Comparison of ENCODE assay signal across 10 cellular contexts in the genomic region with DNA sequence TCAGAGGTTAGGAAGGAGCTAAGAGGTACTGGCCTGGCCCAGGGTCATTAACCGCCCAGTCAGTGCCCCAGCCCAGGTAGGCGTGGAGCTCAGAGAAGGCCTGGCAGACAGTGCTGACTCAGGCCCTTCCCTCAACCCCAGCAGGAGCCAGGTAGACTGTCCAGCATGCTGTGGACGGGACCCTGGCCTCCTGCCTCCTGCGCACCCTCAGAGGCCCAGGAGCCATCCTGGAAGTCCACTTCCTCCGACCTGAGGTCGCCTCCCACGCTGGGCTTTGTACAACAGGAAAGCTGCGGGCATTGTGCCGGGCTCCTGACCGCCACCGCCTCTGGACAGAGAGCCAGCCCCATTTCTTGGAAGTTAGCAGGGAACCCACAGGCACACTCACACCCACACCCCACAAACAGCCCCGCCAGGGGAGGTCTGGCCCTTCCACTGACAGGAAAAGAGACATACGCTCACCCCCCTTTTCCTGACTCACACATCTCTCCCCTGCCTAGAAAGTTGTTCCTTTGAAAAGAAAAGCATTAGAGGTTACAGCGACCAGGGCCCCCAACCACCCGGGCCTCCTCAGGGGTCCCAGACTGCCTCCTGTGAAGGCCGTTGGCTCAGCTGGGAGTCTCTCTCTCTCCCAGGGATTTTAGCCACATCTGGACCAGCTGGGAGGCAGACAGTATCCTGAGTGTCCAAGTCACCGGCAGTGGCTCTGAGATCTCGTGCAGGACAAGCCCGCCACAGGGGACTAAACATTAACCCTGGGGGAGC. TPM values are rescaled to one million over a fixed set of nuclear protein-coding genes. Genes with fewer than 3 reads are reported as not detected.
DNase-seq lines count a peak whose midpoint lies in the region; ATAC-seq, FAIRE-seq and TF ChIP-seq lines count a peak whose summit lies in the region.
"Had no signal": no experiment of that assay in that cellular context is flagged by ENCODE, and none has a peak within 500 bp of the region (broad histone marks: within the 10 kb centered on the region; RNA-seq: fewer than 3 reads in every experiment).

No MANE protein-coding gene starts in this region.

- ATAC-seq in RWPE2 (ENCODE audit: low read depth) (no peak), HG03039 (IDR thresholded peaks at IDR 0.05; ENCODE audit: unreplicated experiment) (no peak), GM21576 (IDR thresholded peaks at IDR 0.05; ENCODE audit: unreplicated experiment) (no peak)

- CTCF ChIA-PET in endothelial cell of umbilical vein (lab: Charles Lee) = interaction anchor here (1.1 to 2.6 kb wide), 3 partner anchors 10 to 39 kb away, joined by 3 to 43 read pairs (median 3); no protein-coding TSS in a partner anchor

- H3K9me3 ChIP-seq in BE2C = no peaks in the 10 kb centered on the region
- no peaks in the 10 kb centered on the region for H3K9me3 ChIP-seq in RWPE2 (ENCODE audit: severe bottlenecking)
- H3K9me3 ChIP-seq in endothelial cell of umbilical vein (replicated peaks; ENCODE audit: control insufficient read depth, insufficient read depth, low read length) = no peaks in the 10 kb centered on the region
- H3K9me3 ChIP-seq in neural progenitor cell (ENCODE audit: low read depth) = no peaks in the 10 kb centered on the region

- peaks cover 55% of the 10 kb centered on the region for H3K4me1 ChIP-seq in BE2C
- no peaks in the 10 kb centered on the region for H3K4me1 ChIP-seq in RWPE2 (ENCODE audit: insufficient read depth, poor library complexity, severe bottlenecking)
- H3K4me1 ChIP-seq in endothelial cell of umbilical vein (ENCODE audit: control insufficient read depth, extremely low read depth, insufficient read depth, low read length) = peaks cover 13% of the 10 kb centered on the region
- peaks cover 13% of the 10 kb centered on the region for H3K4me1 ChIP-seq in neural progenitor cell

- POLR2A ChIA-PET in endothelial cell of umbilical vein (lab: Charles Lee) = no interaction called here

- H3K36me3 Mint-ChIP-seq in neural progenitor cell = peaks cover 7% of the 10 kb centered on the region

- TF ChIP-seq CTCF in BE2C (IDR thresholded peaks at IDR 0.05; ENCODE audit: low read depth, low read length) (no peak), RWPE2 (IDR thresholded peaks at IDR 0.05; ENCODE audit: poor library complexity, severe bottlenecking) (no peak), endothelial cell of umbilical vein (IDR thresholded peaks at IDR 0.05; ENCODE audit: extremely low read depth in 1 of 2, insufficient read depth in 1 of 2, low read depth in 1 of 2, low read length in 2 of 2) (no peak), neural progenitor cell (IDR thresholded peaks at IDR 0.05) (no peak)

- H3K4me2 ChIP-seq in endothelial cell of umbilical vein (ENCODE audit: insufficient read depth, low read length) = peak overlapping the region; percentile 21
- H3K4me2 ChIP-seq in neural progenitor cell = no peak overlapping the region

- H3K4me3 ChIP-seq in BE2C (ENCODE audit: low read depth, low read length) = peak overlapping the region; percentile 38
- no peak overlapping the region for H3K4me3 ChIP-seq in RWPE2 (ENCODE audit: severe bottlenecking)
- no peak overlapping the region for H3K4me3 ChIP-seq in endothelial cell of umbilical vein (replicated peaks in 1 of 3; ENCODE audit: insufficient read depth in 1 of 3, low read depth in 1 of 3, low read length in 3 of 3)
- no peak overlapping the region for H3K4me3 ChIP-seq in neural progenitor cell

- DNase-seq in BE2C (peak; percentile 8), RWPE2 (ENCODE audit: low spot score) (peak; percentile 52), endothelial cell of umbilical vein (ENCODE audit: low read depth, low spot score) (peak; percentile 45), neural progenitor cell (ENCODE audit: low spot score) (no peak), SHP77 treated with DMSO at 0.1 percent for 48 hours (lab: John Stamatoyannopoulos, UW) (no peak), T-helper 9 cell (no peak)
- DNase-seq: activated CD4-positive, CD25-positive, alpha-beta regulatory T cell had no signal

- H3K36me3 ChIP-seq in BE2C (peaks cover 77% of the 10 kb centered on the region), RWPE2 (ENCODE audit: low read depth) (peaks cover 16% of the 10 kb centered on the region), endothelial cell of umbilical vein (ENCODE audit: control insufficient read depth in 2 of 2, extremely low read depth in 1 of 2, insufficient read depth in 2 of 2, low read length in 2 of 2) (peaks cover 0 to 15% of the 10 kb centered on the region in 2 experiments), neural progenitor cell (no peaks in the 10 kb centered on the region)

- peak; percentile 65 for FAIRE-seq in endothelial cell of umbilical vein (lab: Jason Lieb, UNC)
- FAIRE-seq: keratinocyte had no signal

- H3K4me3 Mint-ChIP-seq in neural progenitor cell = no peak overlapping the region

- no peak overlapping the region for H3K27ac ChIP-seq in RWPE2 (ENCODE audit: poor library complexity, severe bottlenecking)
- H3K27ac ChIP-seq in endothelial cell of umbilical vein (ENCODE audit: insufficient read depth, low read depth, low read length) = no peak overlapping the region
- H3K27ac ChIP-seq in neural progenitor cell = no peak overlapping the region

- dilution Hi-C loops in endothelial cell of umbilical vein (cut with MboI; ENCODE audit: extremely low pct_ligation_motif_present, low sequenced_read_pairs) = no loop called here

- H4K20me1 ChIP-seq in endothelial cell of umbilical vein (replicated peaks; ENCODE audit: control insufficient read depth, extremely low read depth, insufficient read depth, low read length) (no peaks in the 10 kb centered on the region), neural progenitor cell (ENCODE audit: low read depth) (peaks cover 72% of the 10 kb centered on the region)

- H3K79me2 ChIP-seq in endothelial cell of umbilical vein (ENCODE audit: control insufficient read depth, insufficient read depth, low read length) (no peaks in the 10 kb centered on the region), neural progenitor cell (ENCODE audit: low read depth) (peaks cover 20% of the 10 kb centered on the region)

- H2AFZ ChIP-seq in endothelial cell of umbilical vein (ENCODE audit: low read depth, low read length) (no peak overlapping the region), neural progenitor cell (replicated peaks) (no peak overlapping the region)

- H3K9me1 ChIP-seq in endothelial cell of umbilical vein (replicated peaks; ENCODE audit: control insufficient read depth, extremely low read depth, insufficient read depth, low read length) = no peaks in the 10 kb centered on the region

- no peaks in the 10 kb centered on the region for H3K9me3 Mint-ChIP-seq in neural progenitor cell

- peaks cover 20% of the 10 kb centered on the region for H3K4me1 Mint-ChIP-seq in neural progenitor cell

- H3K9ac ChIP-seq in endothelial cell of umbilical vein (replicated peaks; ENCODE audit: extremely low read depth, insufficient read depth, low read length) (no peak overlapping the region), neural progenitor cell (peak overlapping the region; percentile 12)

- peaks cover 8% of the 10 kb centered on the region for H3K27me3 Mint-ChIP-seq in neural progenitor cell (ENCODE audit: insufficient read depth, low read depth)

- no TSS peak for BruUV-seq in endothelial cell of umbilical vein (replicated peaks; lab: Mats Ljungman, UMichigan)

- no peak for TF ChIP-seq POLR2A in endothelial cell of umbilical vein (IDR thresholded peaks at IDR 0.05; ENCODE audit: low read depth, low read length)

- H3K27ac Mint-ChIP-seq in neural progenitor cell = peak overlapping the region; percentile 66

- H3F3A ChIP-seq in neural progenitor cell (ENCODE audit: low read depth) = no peaks in the 10 kb centered on the region

- no peaks in the 10 kb centered on the region for H3K27me3 ChIP-seq in BE2C
- no peaks in the 10 kb centered on the region for H3K27me3 ChIP-seq in RWPE2 (ENCODE audit: insufficient read depth, poor library complexity, severe bottlenecking)
- no peaks in the 10 kb centered on the region for H3K27me3 ChIP-seq in endothelial cell of umbilical vein (ENCODE audit: control insufficient read depth in 2 of 2, insufficient read depth in 2 of 2, low read length in 2 of 2)
- H3K27me3 ChIP-seq in neural progenitor cell = no peaks in the 10 kb centered on the region

- intact Hi-C loops in endothelial cell of umbilical vein (cut with micrococcal nuclease) = no loop called here

RNA-seq across cellular contexts. Expression of a gene that starts 7.7 kb away (rescaled TPM):
- 327 TPM for polyA plus RNA-seq in BE2C (2012; ENCODE audit: insufficient read depth, insufficient read length, low read depth)
- total RNA-seq in endothelial cell of umbilical vein (41.4 and 43.1 TPM in 2 replicates), neural progenitor cell (ENCODE audit: low replicate concordance) (24.1 and 58.8 TPM in 2 replicates)
- 60.0 and 72.2 TPM in 2 replicates for polyA plus RNA-seq in endothelial cell of umbilical vein
- 42.1 and 51.4 TPM in 2 replicates for polyA plus RNA-seq in endothelial cell of umbilical vein (2011; cell fraction: cytosol; rRNA removed)
- polyA plus RNA-seq in endothelial cell of umbilical vein (2011; cell fraction: nucleus; rRNA removed) = 185 and 231 TPM in 2 replicates
- 23.4 and 32.2 TPM in 2 replicates for polyA plus RNA-seq in endothelial cell of umbilical vein (2012)
- 31.7 and 33.3 TPM in 2 replicates for polyA minus RNA-seq in endothelial cell of umbilical vein
- 14.1 TPM for polyA minus RNA-seq in endothelial cell of umbilical vein (2011; cell fraction: cytosol; rRNA and poly(A)+ RNA removed)
- polyA minus RNA-seq in endothelial cell of umbilical vein (2011; cell fraction: nucleus; rRNA and poly(A)+ RNA removed) = 34.4 and 39.5 TPM in 2 replicates

RNA-seq across cellular contexts. Expression of a gene that starts 50.4 kb away (rescaled TPM):
- 7.4 TPM for polyA plus RNA-seq in BE2C (2012; ENCODE audit: insufficient read depth, insufficient read length, low read depth)
- total RNA-seq in endothelial cell of umbilical vein (28.7 and 35.6 TPM in 2 replicates), neural progenitor cell (ENCODE audit: low replicate concordance) (2.0 and 3.0 TPM in 2 replicates)
- polyA plus RNA-seq in endothelial cell of umbilical vein = 56.3 and 68.8 TPM in 2 replicates
- 36.6 and 42.6 TPM in 2 replicates for polyA plus RNA-seq in endothelial cell of umbilical vein (2011; cell fraction: cytosol; rRNA removed)
- 39.7 and 45.5 TPM in 2 replicates for polyA plus RNA-seq in endothelial cell of umbilical vein (2011; cell fraction: nucleus; rRNA removed)
- polyA plus RNA-seq in endothelial cell of umbilical vein (2012) = 32.2 and 55.3 TPM in 2 replicates
- polyA minus RNA-seq in endothelial cell of umbilical vein = 61.1 and 61.6 TPM in 2 replicates
- not detected for polyA minus RNA-seq in endothelial cell of umbilical vein (2011; cell fraction: cytosol; rRNA and poly(A)+ RNA removed)
- polyA minus RNA-seq in endothelial cell of umbilical vein (2011; cell fraction: nucleus; rRNA and poly(A)+ RNA removed) = 24.7 and 38.1 TPM in 2 replicates

RNA-seq across cellular contexts. Expression of a gene that starts 51.6 kb away (rescaled TPM):
- polyA plus RNA-seq in BE2C (2012; ENCODE audit: insufficient read depth, insufficient read length, low read depth) = 5.6 TPM
- total RNA-seq in endothelial cell of umbilical vein (1.1 and 1.9 TPM in 2 replicates), neural progenitor cell (ENCODE audit: low replicate concordance) (1.0 and 2.2 TPM in 2 replicates)
- polyA plus RNA-seq in endothelial cell of umbilical vein = 0.81 and 0.92 TPM in 2 replicates
- polyA plus RNA-seq in endothelial cell of umbilical vein (2011; cell fraction: cytosol; rRNA removed) = 0.22 and 0.35 TPM in 2 replicates
- 5.2 and 6.0 TPM in 2 replicates for polyA plus RNA-seq in endothelial cell of umbilical vein (2011; cell fraction: nucleus; rRNA removed)
- polyA plus RNA-seq in endothelial cell of umbilical vein (2012) = 0.76 and 1.1 TPM in 2 replicates
- 0.46 and 0.68 TPM in 2 replicates for polyA minus RNA-seq in endothelial cell of umbilical vein
- polyA minus RNA-seq in endothelial cell of umbilical vein (2011; cell fraction: cytosol; rRNA and poly(A)+ RNA removed) = not detected
- polyA minus RNA-seq in endothelial cell of umbilical vein (2011; cell fraction: nucleus; rRNA and poly(A)+ RNA removed) = 1.3 and 1.9 TPM in 2 replicates

Comparison
In these comparisons a context has a peak if more than half of its experiments do, and no peak if none do; other contexts are left out.
1. DNase-seq: peak in BE2C (single experiment), RWPE2 (single experiment) and endothelial cell of umbilical vein (single experiment); none in neural progenitor cell (single experiment), SHP77 treated with DMSO at 0.1 percent for 48 hours (single experiment) and T-helper 9 cell (single experiment).